8 cellular contexts compared by ENCODE assay signal in the genomic region with DNA sequence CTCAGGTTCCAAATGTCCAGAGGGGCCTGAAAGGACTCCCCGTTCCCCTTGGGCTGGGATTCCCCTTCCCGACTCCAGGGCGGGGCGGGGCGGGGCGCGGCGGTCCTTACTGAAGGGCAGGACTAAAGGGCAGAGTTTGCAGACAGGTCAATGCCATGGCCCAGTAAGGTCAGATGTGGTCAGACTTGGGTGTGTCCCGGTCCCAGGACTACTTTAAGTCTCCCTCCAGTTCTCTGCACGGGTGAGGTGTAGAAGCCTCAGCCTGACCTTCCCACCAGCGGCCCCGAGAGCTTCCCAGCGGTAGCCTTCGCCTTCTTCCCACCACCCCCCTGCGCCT. TPM values are rescaled to one million over a fixed set of nuclear protein-coding genes. Genes with fewer than 3 reads are reported as not detected.
DNase-seq lines count a peak whose midpoint lies in the region; ATAC-seq and TF ChIP-seq lines count a peak whose summit lies in the region.

No MANE protein-coding gene starts in this region.

- H3K36me3 Mint-ChIP-seq in naive B cell = peaks cover 0 to under 1% of the 10 kb centered on the region in 2 donors

- H3K36me3 ChIP-seq in BE2C (no peaks in the 10 kb centered on the region), HUES48 (ENCODE audit: control insufficient read depth, insufficient read depth, low read length) (no peaks in the 10 kb centered on the region), aorta (ENCODE audit: control insufficient read depth in 1 of 2, insufficient read depth in 2 of 2, low read length in 1 of 2) (no peaks in the 10 kb centered on the region)

- peak overlapping the region; percentile 56 for H3K4me3 ChIP-seq in BE2C (ENCODE audit: low read depth, low read length)
- peak overlapping the region; percentile 82 for H3K4me3 ChIP-seq in HUES48 (ENCODE audit: low read depth, low read length)
- H3K4me3 ChIP-seq in epithelial cell of proximal tubule (ENCODE audit: low read depth, low read length) = peak overlapping the region; percentile 91
- H3K4me3 ChIP-seq in aorta (ENCODE audit: low read length in 2 of 2) = peak overlapping the region; percentile 43 to 72

- TF ChIP-seq CTCF in BE2C (IDR thresholded peaks at IDR 0.05; ENCODE audit: low read depth, low read length) (no peak), epithelial cell of proximal tubule (conservative IDR thresholded peaks at IDR 0.05; ENCODE audit: low read depth, low read length) (no peak)

- no peak overlapping the region for H3K9ac ChIP-seq in HUES48 (ENCODE audit: low read depth, low read length)

- H3K4me1 Mint-ChIP-seq in naive B cell = peaks cover 39 to 54% (median 51%) of the 10 kb centered on the region in 3 donors

- 0 to 1% methylated on average over 13 to 15 of the region's 15 CpGs for WGBS in aorta, 2 donors

- ATAC-seq in naive B cell (ENCODE audit: low read depth in 2 of 2) (peak; percentile 12 to 13), aorta (ENCODE audit: low FRiP score) (peak; percentile 49), GM21528 (IDR thresholded peaks at IDR 0.05; ENCODE audit: low FRiP score, unreplicated experiment) (no peak)

- peak overlapping the region; percentile 91 to 99 (median 96) for H3K4me3 Mint-ChIP-seq in naive B cell

- no peaks in the 10 kb centered on the region for H3K9me3 ChIP-seq in BE2C
- H3K9me3 ChIP-seq in HUES48 (ENCODE audit: control insufficient read depth, insufficient read depth, low read length) = no peaks in the 10 kb centered on the region
- H3K9me3 ChIP-seq in aorta (ENCODE audit: control insufficient read depth, low read length) = no peaks in the 10 kb centered on the region

- peak overlapping the region; percentile 99 to 100 (median 100) for H3K27ac Mint-ChIP-seq in naive B cell

- no peaks in the 10 kb centered on the region for H3K9me3 Mint-ChIP-seq in naive B cell

- H3K4me1 ChIP-seq in BE2C (peaks cover 6% of the 10 kb centered on the region), HUES48 (ENCODE audit: control insufficient read depth, insufficient read depth, low read length) (peaks cover 23% of the 10 kb centered on the region), aorta (ENCODE audit: control insufficient read depth in 1 of 2, insufficient read depth in 2 of 2, low read length in 2 of 2) (no peaks in the 10 kb centered on the region)

- intact Hi-C loops in aorta (cut with DNase I) = no loop called here

- H3K27me3 Mint-ChIP-seq in naive B cell = peaks cover under 1 to 17% (median 10%) of the 10 kb centered on the region in 3 donors

- peak overlapping the region; percentile 86 for H3K27ac ChIP-seq in HUES48 (ENCODE audit: low read depth, low read length)
- H3K27ac ChIP-seq in aorta (ENCODE audit: low read depth in 1 of 2, low read length in 2 of 2) = peak overlapping the region in 1 of 2 donors; percentile 90

- DNase-seq in BE2C = no peak
- peak; percentile 52 for DNase-seq in activated CD4-positive, alpha-beta T cell treated with anti-CD3 and anti-CD28 coated beads, Interleukin-2, amount 50 U/mL, for 1 hour
- no peak for DNase-seq in epithelial cell of proximal tubule (ENCODE audit: low read depth)
- DNase-seq in naive B cell = no peak
- DNase-seq in aorta = peak; percentile 78 to 90
- DNase-seq in DMS 273 treated with DMSO at 0.1 percent for 48 hours (lab: John Stamatoyannopoulos, UW) = no peak

- H3K27me3 ChIP-seq in BE2C = no peaks in the 10 kb centered on the region
- peaks cover 42% of the 10 kb centered on the region for H3K27me3 ChIP-seq in HUES48 (ENCODE audit: control insufficient read depth, insufficient read depth, low read length)
- no peaks in the 10 kb centered on the region for H3K27me3 ChIP-seq in aorta (ENCODE audit: control insufficient read depth in 1 of 2, insufficient read depth in 2 of 2, low read length in 1 of 2)

RNA-seq across cellular contexts. Expression of a gene that starts 0.5 kb away (rescaled TPM):
- 28.2 TPM for polyA plus RNA-seq in BE2C (2012; ENCODE audit: insufficient read depth, insufficient read length, low read depth)
- total RNA-seq in epithelial cell of proximal tubule (1.9 and 2.7 TPM in 2 replicates), aorta (10 to 100 TPM; 28.2 to 44.8 TPM)
- polyA plus RNA-seq in naive B cell (ENCODE audit: low read depth in 6 of 6) (1 to 10 TPM in 3 of 6 donors, under 1 TPM in 3; 0.04 to 1.9 (median 0.99) TPM), aorta (1 to 10 TPM; 3.1 to 6.9 TPM)

RNA-seq across cellular contexts. Expression of a gene that starts 20.3 kb away (rescaled TPM):
- 98.8 TPM for polyA plus RNA-seq in BE2C (2012; ENCODE audit: insufficient read depth, insufficient read length, low read depth)
- total RNA-seq in epithelial cell of proximal tubule (7.3 and 19.8 TPM in 2 replicates), aorta (10 to 100 TPM; 16.0 to 28.6 TPM)
- polyA plus RNA-seq in naive B cell (ENCODE audit: low read depth in 6 of 6) (under 1 TPM in 1 of 6 donors, not detected in 5; 0.68 TPM), aorta (1 to 10 TPM in 1 of 2 donors, not detected in 1; 4.5 TPM)

RNA-seq across cellular contexts. Expression of a gene that starts 22.8 kb away (rescaled TPM):
- 331 TPM for polyA plus RNA-seq in BE2C (2012; ENCODE audit: insufficient read depth, insufficient read length, low read depth)
- total RNA-seq in epithelial cell of proximal tubule (108 and 146 TPM in 2 replicates), aorta (10 to 100 TPM; 44.1 to 47.4 TPM)
- polyA plus RNA-seq in naive B cell (ENCODE audit: low read depth in 6 of 6) (100 to 1,000 TPM; 121 to 158 (median 136) TPM), aorta (100 to 1,000 TPM; 111 to 143 TPM)

RNA-seq across cellular contexts. Expression of a gene that starts 23.3 kb away (rescaled TPM):
- 21.6 TPM for polyA plus RNA-seq in BE2C (2012; ENCODE audit: insufficient read depth, insufficient read length, low read depth)
- total RNA-seq in epithelial cell of proximal tubule (5.1 and 5.9 TPM in 2 replicates), aorta (10 to 100 TPM; 10.5 to 12.5 TPM)
- polyA plus RNA-seq in naive B cell (ENCODE audit: low read depth in 6 of 6) (1 to 10 TPM; 3.4 to 5.2 (median 3.7) TPM), aorta (1 to 10 TPM; 6.1 to 8.2 TPM)

RNA-seq across cellular contexts. Expression of a gene that starts 54.1 kb away (rescaled TPM):
- polyA plus RNA-seq in BE2C (2012; ENCODE audit: insufficient read depth, insufficient read length, low read depth) = 66.8 TPM
- total RNA-seq in epithelial cell of proximal tubule = 30.3 and 40.7 TPM in 2 replicates
- polyA plus RNA-seq in naive B cell (ENCODE audit: low read depth in 6 of 6) = 1 to 10 TPM in 5 of 6 donors, under 1 TPM in 1; 0.06 to 8.0 (median 3.4) TPM
- total RNA-seq in aorta = 100 to 1,000 TPM in 1 of 2 donors, 10 to 100 TPM in 1; 73.1 to 125 TPM
- polyA plus RNA-seq in aorta = 100 to 1,000 TPM in 1 of 2 donors, 10 to 100 TPM in 1; 88.8 to 119 TPM

Comparison
In these comparisons a context has a peak if more than half of its experiments do, and no peak if none do; other contexts are left out.
1. DNase-seq: peak in activated CD4-positive, alpha-beta T cell treated with anti-CD3 and anti-CD28 coated beads, Interleukin-2, amount 50 U/mL, for 1 hour (single experiment) and aorta (2 of 2); none in BE2C (single experiment), epithelial cell of proximal tubule (single experiment), naive B cell (single experiment) and DMS 273 treated with DMSO at 0.1 percent for 48 hours (single experiment).
2. Peak in every context shown above with its lines, with median percentiles within 50 percentile points of each other: H3K4me3 ChIP-seq.